ENCODE assay signal across 23 cellular contexts in genomic region chr12:56311003-56311402, GRCh38. TPM values are rescaled to one million over a fixed set of nuclear protein-coding genes. Genes with fewer than 3 reads are reported as not detected.
DNase-seq lines count a peak whose midpoint lies in the region; ATAC-seq, FAIRE-seq and TF ChIP-seq lines count a peak whose summit lies in the region.
"Had no signal": no experiment of that assay in that cellular context is flagged by ENCODE, and none has a peak within 500 bp of the region (broad histone marks: within the 10 kb centered on the region; RNA-seq: fewer than 3 reads in every experiment).

No MANE protein-coding gene starts in this region.

- H3K27ac ChIP-seq in HCT116 (ENCODE audit: low read depth, low read length) (no peak overlapping the region), GM12878 (ENCODE audit: control insufficient read depth, insufficient read depth) (no peak overlapping the region)
- H3K27ac ChIP-seq: 22Rv1, BLaER1, SJSA1 had no signal

- no peak for TF ChIP-seq RAD21 in HCT116 (IDR thresholded peaks at IDR 0.05; ENCODE audit: low read depth)
- TF ChIP-seq RAD21 in GM12878 (IDR thresholded peaks at IDR 0.05; ENCODE audit: insufficient read depth, low read depth, low read length), result no peak

- no peak for TF ChIP-seq CTCF in HCT116 (IDR thresholded peaks at IDR 0.05 in 2 of 3, conservative IDR thresholded peaks at IDR 0.05 in 1 of 3; ENCODE audit: borderline replicate concordance in 1 of 3, insufficient read depth in 1 of 3, low read depth in 2 of 3, low read length in 2 of 3)
- TF ChIP-seq CTCF in GM12878 (IDR thresholded peaks at IDR 0.05 in 2 of 3, conservative IDR thresholded peaks at IDR 0.05 in 1 of 3; ENCODE audit: control insufficient read depth in 2 of 3, extremely low read depth in 1 of 3, insufficient read depth in 1 of 3, low read depth in 3 of 3, low read length in 3 of 3), result no peak

- DNase-seq in activated CD4-positive, alpha-beta T cell treated with anti-CD3 and anti-CD28 coated beads, Interleukin-2, amount 10 ng/mL, durations not matched to agents 7 days and 5 days, result no peak
- no peak for DNase-seq in activated CD4-positive, alpha-beta T cell treated with anti-CD3 and anti-CD28 coated beads for 48 hours
- DNase-seq in HCT116 (ENCODE audit: low read depth, low spot score) (no peak), GM12878 (ENCODE audit: low read depth, low spot score) (no peak)
- DNase-seq: ACHN; CD4-positive, CD25-positive, alpha-beta regulatory T cell; H9; HFFc6; NCI-H1048; NCI-H1417; NCI-H1694; NCI-H2029 treated with DMSO at 0.1 percent for 48 hours; NCI-H526 treated with DMSO at 0.1 percent for 48 hours; Right ventricle myocardium superior; T-cell had no signal

- H3K4me3 Mint-ChIP-seq in activated CD4-positive, alpha-beta T cell treated with anti-CD3 and anti-CD28 coated beads, Interleukin-2, amount 10 ng/mL, durations not matched to agents 7 days and 5 days, result no peak overlapping the region
- H3K4me3 Mint-ChIP-seq: CD4-positive, CD25-positive, alpha-beta regulatory T cell; GM23338; H9; HFFc6; T-cell had no signal

- peaks cover 19 to 28% of the 10 kb centered on the region in 2 experiments; a peak in 3 of 4 replicates for H3K36me3 ChIP-seq in HCT116 (ENCODE audit: control insufficient read depth in 1 of 2, insufficient read depth in 2 of 2, low read length in 2 of 2)
- H3K36me3 ChIP-seq in GM12878 (ENCODE audit: control insufficient read depth in 2 of 2, insufficient read depth in 2 of 2, low read length in 1 of 2), result peaks cover 1 to 14% of the 10 kb centered on the region in 2 experiments

- H3K27me3 ChIP-seq in HCT116 (ENCODE audit: insufficient read depth, low read length), result no peaks in the 10 kb centered on the region
- no peaks in the 10 kb centered on the region for H3K27me3 ChIP-seq in GM12878 (replicated peaks in 1 of 2; ENCODE audit: control insufficient read depth in 2 of 2, insufficient read depth in 2 of 2, low read length in 1 of 2)
- H3K27me3 ChIP-seq: BLaER1, SJSA1 had no signal

- CTCF ChIA-PET in activated CD4-positive, alpha-beta T cell treated with anti-CD3 and anti-CD28 coated beads, Interleukin-2, amount 10 ng/mL, durations not matched to agents 7 days and 5 days (lab: Charles Lee), result interaction anchor here (0.6 to 1.6 kb wide), 9 partner anchors 10 to 444 kb away, joined by 3 to 8 read pairs (median 5); partner anchors contain the start of genes PAN2, SMARCC2 and ZC3H10
- CTCF ChIA-PET in HCT116 (lab: Charles Lee), result no interaction called here
- CTCF ChIA-PET in GM12878 (lab: Yijun Ruan, JAX), result interaction anchor here (0.9 to 2.2 kb wide), 8 partner anchors 20 to 813 kb away, joined by 3 to 10 read pairs (median 4); no protein-coding TSS in a partner anchor

- H3K4me3 ChIP-seq in HCT116 (replicated peaks in 1 of 2; ENCODE audit: low read depth in 1 of 2, low read length in 2 of 2) (no peak overlapping the region), GM12878 (no peak overlapping the region)
- H3K4me3 ChIP-seq: BLaER1, GM23338, SJSA1 had no signal

- peaks cover 28% of the 10 kb centered on the region for H3K36me3 Mint-ChIP-seq in activated CD4-positive, alpha-beta T cell treated with anti-CD3 and anti-CD28 coated beads, Interleukin-2, amount 10 ng/mL, durations not matched to agents 7 days and 5 days (ENCODE audit: low read depth)
- H3K36me3 Mint-ChIP-seq: IgD-negative memory B cell had no signal

- SMC1A ChIA-PET in GM12878 (lab: Charles Lee; ENCODE audit: uncharacterized antibody, unreplicated experiment), result interaction anchor here (1.1 to 1.7 kb wide), 4 partner anchors 10 to 138 kb away, joined by 3 to 6 read pairs (median 4); partner anchors contain the start of gene TIMELESS

- WGBS in GM12878 (ENCODE audit: insufficient coverage, insufficient replicate concordance, low lambda C conversion rate, missing lambda C conversion rate), result 97% methylated on average over 12 of the region's 12 CpGs

- H3K4me1 Mint-ChIP-seq in activated CD4-positive, alpha-beta T cell treated with anti-CD3 and anti-CD28 coated beads, Interleukin-2, amount 10 ng/mL, durations not matched to agents 7 days and 5 days, result peaks cover 13% of the 10 kb centered on the region

- no peak for FAIRE-seq in GM12878 (lab: Jason Lieb, UNC)
- FAIRE-seq: D721Med had no signal

- H3K27me3 Mint-ChIP-seq in activated CD4-positive, alpha-beta T cell treated with anti-CD3 and anti-CD28 coated beads, Interleukin-2, amount 10 ng/mL, durations not matched to agents 7 days and 5 days, result no peaks in the 10 kb centered on the region
- H3K27me3 Mint-ChIP-seq: CD4-positive, CD25-positive, alpha-beta regulatory T cell; IgD-negative memory B cell; T-cell had no signal

- H3K4me2 ChIP-seq in HCT116 (ENCODE audit: low read length) (no peak overlapping the region), GM12878 (ENCODE audit: control insufficient read depth, insufficient read depth) (no peak overlapping the region)
- H3K4me2 ChIP-seq: BLaER1, GM23338 had no signal

- intact Hi-C loops in HCT116 (cut with micrococcal nuclease) (no loop called here), GM12878 (cut with micrococcal nuclease; ENCODE audit: unreplicated experiment) (no loop called here)

- H3K9ac ChIP-seq in HCT116 (ENCODE audit: low read length) (no peak overlapping the region), GM12878 (ENCODE audit: control insufficient read depth, insufficient read depth, low read length) (no peak overlapping the region)
- H3K9ac ChIP-seq: BLaER1 had no signal

- H3K9me2 ChIP-seq in HCT116 (ENCODE audit: insufficient read depth), result no peaks in the 10 kb centered on the region

- RAD21 ChIA-PET in HCT116 (lab: Charles Lee; ENCODE audit: low non-redundant PET in 1 of 2, low total read pairs in 2 of 2, uncharacterized antibody in 2 of 2, unreplicated experiment in 2 of 2) (no interaction called here), GM12878 (lab: Charles Lee; ENCODE audit: unreplicated experiment) (interaction anchor here (1.5 kb wide), 1 partner anchor 121 kb away, joined by 4 read pairs; the partner anchor contains the start of gene SMARCC2)

- H2AFZ ChIP-seq in HCT116 (ENCODE audit: low read depth, low read length, poor library complexity, severe bottlenecking), result no peak overlapping the region
- no peak overlapping the region for H2AFZ ChIP-seq in GM12878 (ENCODE audit: control insufficient read depth, low read depth, low read length)
- H2AFZ ChIP-seq: GM23338 had no signal

- H3K79me2 ChIP-seq in HCT116 (ENCODE audit: insufficient read depth, low read length), result peaks cover 26% of the 10 kb centered on the region
- peaks cover 19% of the 10 kb centered on the region for H3K79me2 ChIP-seq in GM12878 (ENCODE audit: control insufficient read depth, insufficient read depth, low read length)

- no peak for TF ChIP-seq POLR2A in HCT116 (IDR thresholded peaks at IDR 0.05; ENCODE audit: borderline replicate concordance, extremely low read depth, insufficient read depth, insufficient read length)
- TF ChIP-seq POLR2A in GM12878 (IDR thresholded peaks at IDR 0.05; ENCODE audit: low read depth, low read length), result no peak

- no peaks in the 10 kb centered on the region for H4K20me1 ChIP-seq in HCT116 (ENCODE audit: insufficient read depth)
- no peaks in the 10 kb centered on the region for H4K20me1 ChIP-seq in GM12878 (ENCODE audit: control insufficient read depth, insufficient read depth)
- H4K20me1 ChIP-seq: BLaER1 had no signal

- TF ChIP-seq EP300 in GM12878 (IDR thresholded peaks at IDR 0.05; ENCODE audit: borderline replicate concordance in 1 of 2, control insufficient read depth in 1 of 2, low read depth in 2 of 2, low read length in 2 of 2), result no peak

- H3K4me1 ChIP-seq in HCT116 (ENCODE audit: control insufficient read depth in 1 of 2, insufficient read depth in 2 of 2, low read length in 2 of 2) (peaks cover 2 to 8% of the 10 kb centered on the region in 2 experiments; a peak in 2 of 4 replicates), GM12878 (ENCODE audit: control insufficient read depth, insufficient read depth, low read length) (peaks cover 3% of the 10 kb centered on the region)

- BruUV-seq in HCT116 (replicated peaks; lab: Mats Ljungman, UMichigan), result TSS peak; percentile 0
- BruUV-seq in GM12878 (replicated peaks; lab: Mats Ljungman, UMichigan), result TSS peak; percentile 15

- no peaks in the 10 kb centered on the region for H3K9me3 ChIP-seq in HCT116 (ENCODE audit: control insufficient read depth in 1 of 2, insufficient read depth in 1 of 2, low read depth in 1 of 2, low read length in 2 of 2)
- no peaks in the 10 kb centered on the region for H3K9me3 ChIP-seq in GM12878 (replicated peaks; ENCODE audit: control insufficient read depth, insufficient read depth, low read length)
- H3K9me3 ChIP-seq: BLaER1, SJSA1 had no signal

- in situ Hi-C loops in GM12878 (cut with MboI), result no loop called here

- ATAC-seq in HCT116 (no peak), GM12878 (no peak), HG02623 (IDR thresholded peaks at IDR 0.05; ENCODE audit: unreplicated experiment) (no peak), HG02870 (IDR thresholded peaks at IDR 0.05; ENCODE audit: unreplicated experiment) (no peak)
- ATAC-seq: GM23338, T-cell had no signal

- H3K9me3 Mint-ChIP-seq in activated CD4-positive, alpha-beta T cell treated with anti-CD3 and anti-CD28 coated beads, Interleukin-2, amount 10 ng/mL, durations not matched to agents 7 days and 5 days, result no peaks in the 10 kb centered on the region
- H3K9me3 Mint-ChIP-seq: CD4-positive, CD25-positive, alpha-beta regulatory T cell; GM23338; H9; HFFc6; IgD-negative memory B cell; T-cell had no signal

- H3K27ac Mint-ChIP-seq in activated CD4-positive, alpha-beta T cell treated with anti-CD3 and anti-CD28 coated beads, Interleukin-2, amount 10 ng/mL, durations not matched to agents 7 days and 5 days, result peak overlapping the region; percentile 50
- H3K27ac Mint-ChIP-seq: CD4-positive, CD25-positive, alpha-beta regulatory T cell; GM23338; HFFc6; T-cell had no signal

- POLR2A ChIA-PET in activated CD4-positive, alpha-beta T cell treated with anti-CD3 and anti-CD28 coated beads, Interleukin-2, amount 10 ng/mL, durations not matched to agents 7 days and 5 days (lab: Charles Lee), result no interaction called here
- POLR2A ChIA-PET in HCT116 (lab: Charles Lee), result interaction anchor here (0.6 kb wide), 1 partner anchor 559 kb away, joined by 3 read pairs; no protein-coding TSS in a partner anchor
- POLR2A ChIA-PET in GM12878 (lab: Charles Lee), result interaction anchor here (0.9 to 1.4 kb wide), 3 partner anchors 8 to 49 kb away, joined by 3 to 4 read pairs (median 3); partner anchors contain the start of gene STAT2

RNA-seq across cellular contexts. Expression of gene CNPY2, which starts 4.8 kb away (rescaled TPM):
- total RNA-seq in activated CD4-positive, alpha-beta T cell treated with anti-CD3 and anti-CD28 coated beads, Interleukin-2, amount 10 ng/mL, durations not matched to agents 7 days and 5 days, result 100 to 1,000 TPM in 1 of 2 experiments, 10 to 100 TPM in 1; 96.2 to 105 TPM
- total RNA-seq in HCT116 (2021; ENCODE audit: unreplicated experiment) (109 TPM), GM12878 (2014; rRNA removed) (68.2 and 70.2 TPM in 2 replicates), GM12878 (2014; rRNA removed; fragmentation: Illumina TruSeq; extraction: Trizol) (63.9 and 73.6 TPM in 2 replicates), GM12878 (2021) (75.0 and 93.7 TPM in 2 replicates)
- polyA plus RNA-seq in HCT116 (2012), result 87.4 and 121 TPM in 2 replicates
- total RNA-seq in GM12878 (2013; cell fraction: nucleolus; rRNA removed), result 80.3 and 84.0 TPM in 2 replicates
- polyA plus RNA-seq in GM12878 (2011; ENCODE audit: low read depth), result 70.9 TPM
- polyA plus RNA-seq in GM12878 (2011; rRNA removed) (125 and 131 TPM in 2 replicates), GM12878 (2014; fragmentation: Illumina TruSeq; extraction: Trizol) (77.7 and 81.8 TPM in 2 replicates), GM12878 (2014; fragmentation: Nextera tagmentation; extraction: Ambion mirVana) (10 to 100 TPM; 25.0 to 50.3 TPM), GM12878 (2014; rRNA removed) (91.8 and 101 TPM in 2 replicates), GM12878 (2016; fragmentation: Nextera tagmentation; extraction: Ambion mirVana) (100 to 1,000 TPM; 264 to 276 TPM)
- 102 and 103 TPM in 2 replicates for polyA plus RNA-seq in GM12878 (2011; cell fraction: cytosol; rRNA removed)
- 60.1 and 60.3 TPM in 2 replicates for polyA plus RNA-seq in GM12878 (2011; cell fraction: nucleus; rRNA removed)
- polyA plus RNA-seq in GM12878 (2012), result 69.2 and 98.1 TPM in 2 replicates
- polyA minus RNA-seq in GM12878 (2011; rRNA and poly(A)+ RNA removed), result 59.5 and 97.1 TPM in 2 replicates
- 16.9 and 22.7 TPM in 2 replicates for polyA minus RNA-seq in GM12878 (2011; cell fraction: cytosol; rRNA and poly(A)+ RNA removed)
- polyA minus RNA-seq in GM12878 (2011; cell fraction: nucleus; rRNA and poly(A)+ RNA removed), result 19.9 and 26.8 TPM in 2 replicates

RNA-seq across cellular contexts. Expression of gene CS, which starts 10.9 kb away (rescaled TPM):
- total RNA-seq in activated CD4-positive, alpha-beta T cell treated with anti-CD3 and anti-CD28 coated beads, Interleukin-2, amount 10 ng/mL, durations not matched to agents 7 days and 5 days, result 100 to 1,000 TPM; 177 to 201 TPM
- total RNA-seq in HCT116 (2021; ENCODE audit: unreplicated experiment) (270 TPM), GM12878 (2014; rRNA removed) (105 and 109 TPM in 2 replicates), GM12878 (2014; rRNA removed; fragmentation: Illumina TruSeq; extraction: Trizol) (111 and 119 TPM in 2 replicates), GM12878 (2021) (276 and 302 TPM in 2 replicates)
- 127 and 142 TPM in 2 replicates for polyA plus RNA-seq in HCT116 (2012)
- total RNA-seq in GM12878 (2013; cell fraction: nucleolus; rRNA removed), result 118 and 131 TPM in 2 replicates
- 93.7 TPM for polyA plus RNA-seq in GM12878 (2011; ENCODE audit: low read depth)
- polyA plus RNA-seq in GM12878 (2011; rRNA removed) (71.2 and 159 TPM in 2 replicates), GM12878 (2014; fragmentation: Illumina TruSeq; extraction: Trizol) (237 and 305 TPM in 2 replicates), GM12878 (2014; fragmentation: Nextera tagmentation; extraction: Ambion mirVana) (100 to 1,000 TPM in 1 of 2 experiments, 10 to 100 TPM in 1; 64.9 to 104 TPM), GM12878 (2014; rRNA removed) (115 and 140 TPM in 2 replicates), GM12878 (2016; fragmentation: Nextera tagmentation; extraction: Ambion mirVana) (100 to 1,000 TPM; 182 to 196 TPM)
- 117 and 179 TPM in 2 replicates for polyA plus RNA-seq in GM12878 (2011; cell fraction: cytosol; rRNA removed)
- 139 and 160 TPM in 2 replicates for polyA plus RNA-seq in GM12878 (2011; cell fraction: nucleus; rRNA removed)
- polyA plus RNA-seq in GM12878 (2012), result 94.4 and 99.4 TPM in 2 replicates
- 95.4 and 137 TPM in 2 replicates for polyA minus RNA-seq in GM12878 (2011; rRNA and poly(A)+ RNA removed)
- polyA minus RNA-seq in GM12878 (2011; cell fraction: cytosol; rRNA and poly(A)+ RNA removed), result 96.9 and 155 TPM in 2 replicates
- 51.6 and 56.0 TPM in 2 replicates for polyA minus RNA-seq in GM12878 (2011; cell fraction: nucleus; rRNA and poly(A)+ RNA removed)

RNA-seq across cellular contexts. Expression of gene PAN2, which starts 22.8 kb away (rescaled TPM):
- 10 to 100 TPM; 76.9 to 78.9 TPM for total RNA-seq in activated CD4-positive, alpha-beta T cell treated with anti-CD3 and anti-CD28 coated beads, Interleukin-2, amount 10 ng/mL, durations not matched to agents 7 days and 5 days
- 75.0 TPM for total RNA-seq in HCT116 (2021; ENCODE audit: unreplicated experiment)
- 74.1 and 75.7 TPM in 2 replicates for polyA plus RNA-seq in HCT116 (2012)
- total RNA-seq in GM12878 (2013; cell fraction: nucleolus; rRNA removed), result 244 and 269 TPM in 2 replicates
- total RNA-seq in GM12878 (2014; rRNA removed), result 33.7 and 36.4 TPM in 2 replicates
- total RNA-seq in GM12878 (2014; rRNA removed; fragmentation: Illumina TruSeq; extraction: Trizol), result 20.2 and 22.3 TPM in 2 replicates
- total RNA-seq in GM12878 (2021), result 41.2 and 41.7 TPM in 2 replicates
- 51.4 TPM for polyA plus RNA-seq in GM12878 (2011; ENCODE audit: low read depth)
- 61.8 and 64.5 TPM in 2 replicates for polyA plus RNA-seq in GM12878 (2011; rRNA removed)
- polyA plus RNA-seq in GM12878 (2011; cell fraction: cytosol; rRNA removed), result 37.7 and 38.3 TPM in 2 replicates
- polyA plus RNA-seq in GM12878 (2011; cell fraction: nucleus; rRNA removed), result 574 and 803 TPM in 2 replicates
- 60.8 and 71.0 TPM in 2 replicates for polyA plus RNA-seq in GM12878 (2012)
- polyA plus RNA-seq in GM12878 (2014; fragmentation: Illumina TruSeq; extraction: Trizol), result 37.0 and 46.7 TPM in 2 replicates
- 10 to 100 TPM; 14.4 to 14.5 TPM for polyA plus RNA-seq in GM12878 (2014; fragmentation: Nextera tagmentation; extraction: Ambion mirVana)
- polyA plus RNA-seq in GM12878 (2014; rRNA removed), result 41.5 and 42.4 TPM in 2 replicates
- polyA plus RNA-seq in GM12878 (2016; fragmentation: Nextera tagmentation; extraction: Ambion mirVana), result 10 to 100 TPM; 25.9 to 33.4 TPM
- 40.8 and 56.2 TPM in 2 replicates for polyA minus RNA-seq in GM12878 (2011; rRNA and poly(A)+ RNA removed)
- polyA minus RNA-seq in GM12878 (2011; cell fraction: cytosol; rRNA and poly(A)+ RNA removed), result 11.8 and 12.9 TPM in 2 replicates
- polyA minus RNA-seq in GM12878 (2011; cell fraction: nucleus; rRNA and poly(A)+ RNA removed), result 95.8 and 97.1 TPM in 2 replicates

RNA-seq across cellular contexts. Expression of gene IL23A, which starts 27.7 kb away (rescaled TPM):
- total RNA-seq in activated CD4-positive, alpha-beta T cell treated with anti-CD3 and anti-CD28 coated beads, Interleukin-2, amount 10 ng/mL, durations not matched to agents 7 days and 5 days, result 1 to 10 TPM; 6.1 to 8.0 TPM
- total RNA-seq in HCT116 (2021; ENCODE audit: unreplicated experiment) (0.59 TPM), GM12878 (2014; rRNA removed) (4.2 and 5.7 TPM in 2 replicates), GM12878 (2014; rRNA removed; fragmentation: Illumina TruSeq; extraction: Trizol) (4.7 and 5.6 TPM in 2 replicates), GM12878 (2021) (4.3 and 4.7 TPM in 2 replicates)
- polyA plus RNA-seq in HCT116 (2012), result 1.3 TPM in 2 replicates
- total RNA-seq in GM12878 (2013; cell fraction: nucleolus; rRNA removed), result 2.9 and 3.3 TPM in 2 replicates
- polyA plus RNA-seq in GM12878 (2011; ENCODE audit: low read depth), result 5.7 TPM
- polyA plus RNA-seq in GM12878 (2011; rRNA removed) (3.3 and 4.0 TPM in 2 replicates), GM12878 (2014; fragmentation: Illumina TruSeq; extraction: Trizol) (1.6 and 5.7 TPM in 2 replicates), GM12878 (2014; fragmentation: Nextera tagmentation; extraction: Ambion mirVana) (10 to 100 TPM in 1 of 2 experiments, 1 to 10 TPM in 1; 7.7 to 11.1 TPM), GM12878 (2014; rRNA removed) (9.9 and 10.8 TPM in 2 replicates), GM12878 (2016; fragmentation: Nextera tagmentation; extraction: Ambion mirVana) (1 to 10 TPM; 4.4 to 5.6 TPM)
- polyA plus RNA-seq in GM12878 (2011; cell fraction: cytosol; rRNA removed), result 3.0 and 3.3 TPM in 2 replicates
- polyA plus RNA-seq in GM12878 (2011; cell fraction: nucleus; rRNA removed), result 2.2 and 3.0 TPM in 2 replicates
- polyA plus RNA-seq in GM12878 (2012), result 6.0 and 6.3 TPM in 2 replicates
- 1.3 TPM in 1 of 2 replicates, not detected in the other for polyA minus RNA-seq in GM12878 (2011; rRNA and poly(A)+ RNA removed)
- polyA minus RNA-seq in GM12878 (2011; cell fraction: cytosol; rRNA and poly(A)+ RNA removed), result 0.94 and 1.2 TPM in 2 replicates
- polyA minus RNA-seq in GM12878 (2011; cell fraction: nucleus; rRNA and poly(A)+ RNA removed), result 0.48 and 2.1 TPM in 2 replicates
- total RNA-seq: Right ventricle myocardium superior had no signal

RNA-seq across cellular contexts. Expression of gene COQ10A, which starts 44.3 kb away (rescaled TPM):
- 10 to 100 TPM; 15.3 to 17.1 TPM for total RNA-seq in activated CD4-positive, alpha-beta T cell treated with anti-CD3 and anti-CD28 coated beads, Interleukin-2, amount 10 ng/mL, durations not matched to agents 7 days and 5 days
- total RNA-seq in HCT116 (2021; ENCODE audit: unreplicated experiment) (11.7 TPM), GM12878 (2014; rRNA removed) (7.6 and 7.9 TPM in 2 replicates), GM12878 (2014; rRNA removed; fragmentation: Illumina TruSeq; extraction: Trizol) (4.4 and 5.7 TPM in 2 replicates), GM12878 (2021) (6.1 and 7.8 TPM in 2 replicates)
- 11.3 and 12.3 TPM in 2 replicates for polyA plus RNA-seq in HCT116 (2012)
- total RNA-seq in GM12878 (2013; cell fraction: nucleolus; rRNA removed), result 16.6 and 20.4 TPM in 2 replicates
- 4.2 TPM for polyA plus RNA-seq in GM12878 (2011; ENCODE audit: low read depth)
- polyA plus RNA-seq in GM12878 (2011; rRNA removed) (19.5 and 20.9 TPM in 2 replicates), GM12878 (2014; fragmentation: Illumina TruSeq; extraction: Trizol) (8.8 and 9.5 TPM in 2 replicates), GM12878 (2014; fragmentation: Nextera tagmentation; extraction: Ambion mirVana) (1 to 10 TPM; 3.3 to 4.5 TPM), GM12878 (2014; rRNA removed) (10.2 and 11.7 TPM in 2 replicates), GM12878 (2016; fragmentation: Nextera tagmentation; extraction: Ambion mirVana) (1 to 10 TPM; 4.4 to 6.0 TPM)
- 18.8 and 20.9 TPM in 2 replicates for polyA plus RNA-seq in GM12878 (2011; cell fraction: cytosol; rRNA removed)
- polyA plus RNA-seq in GM12878 (2011; cell fraction: nucleus; rRNA removed), result 24.5 and 28.2 TPM in 2 replicates
- 5.8 and 6.7 TPM in 2 replicates for polyA plus RNA-seq in GM12878 (2012)
- polyA minus RNA-seq in GM12878 (2011; rRNA and poly(A)+ RNA removed), result 12.9 and 14.1 TPM in 2 replicates
- 4.0 and 5.6 TPM in 2 replicates for polyA minus RNA-seq in GM12878 (2011; cell fraction: cytosol; rRNA and poly(A)+ RNA removed)
- polyA minus RNA-seq in GM12878 (2011; cell fraction: nucleus; rRNA and poly(A)+ RNA removed), result 8.8 and 11.9 TPM in 2 replicates
